Comparison of ENCODE assay signal across 22 cellular contexts in genomic region chr17:79707441-79707850, GRCh38. TPM values are rescaled to one million over a fixed set of nuclear protein-coding genes. Genes with fewer than 3 reads are reported as not detected.
"Had no signal": no experiment of that assay in that cellular context is flagged by ENCODE, and none has a peak within 500 bp of the region (broad histone marks: within the 10 kb centered on the region; RNA-seq: fewer than 3 reads in every experiment).

No MANE protein-coding gene starts in this region.

- H3K4me3 ChIP-seq: esophagus muscularis mucosa, gastroesophageal sphincter, heart right ventricle, mucosa of descending colon had no signal

- H3K36me3 Mint-ChIP-seq: activated naive CD4-positive, alpha-beta T cell treated with anti-CD3 and anti-CD28 coated beads, Interleukin-2, amount 50 U/mL, for 24 hours; immature natural killer cell; memory B cell; natural killer cell had no signal

- H3K36me3 ChIP-seq: esophagus muscularis mucosa, gastroesophageal sphincter, heart right ventricle had no signal

- H3K9me3 ChIP-seq: esophagus muscularis mucosa, gastroesophageal sphincter, heart right ventricle, mucosa of descending colon had no signal

- H3K27ac ChIP-seq: esophagus muscularis mucosa, gastroesophageal sphincter, heart right ventricle had no signal

- H3K27ac Mint-ChIP-seq: activated naive CD4-positive, alpha-beta T cell treated with anti-CD3 and anti-CD28 coated beads, Interleukin-2, amount 50 U/mL, for 24 hours; immature natural killer cell; memory B cell; natural killer cell; stimulated activated naive CD8-positive, alpha-beta T cell treated with anti-CD3 and anti-CD28 coated beads, Interleukin-15, Interleukin-2, amounts not matched to agents 100 ng/mL and 50 ng/mL, for 24 hours had no signal

- DNase-seq: activated CD4-positive, alpha-beta T cell treated with anti-CD3 and anti-CD28 coated beads, Interleukin-2, amount 50 U/mL, for 1 hour; activated CD4-positive, CD25-positive, alpha-beta regulatory T cell treated with anti-CD3 and anti-CD28 coated beads, Interleukin-2, amount 50 U/mL, for 72 hours; activated CD8-positive, alpha-beta memory T cell treated with anti-CD3 and anti-CD28 coated beads for 24 hours; activated gamma-delta T cell; cortex of kidney; effector CD4-positive, alpha-beta T cell; heart right ventricle; immature natural killer cell; left ventricle myocardium superior; mucosa of descending colon; natural killer cell; posterior cingulate gyrus; T-helper 1 cell; T1000; trophoblast cell had no signal

- H3K4me1 Mint-ChIP-seq: activated naive CD4-positive, alpha-beta T cell treated with anti-CD3 and anti-CD28 coated beads, Interleukin-2, amount 50 U/mL, for 24 hours; memory B cell had no signal

- H3K4me3 Mint-ChIP-seq: activated naive CD4-positive, alpha-beta T cell treated with anti-CD3 and anti-CD28 coated beads, Interleukin-2, amount 50 U/mL, for 24 hours; immature natural killer cell; memory B cell; natural killer cell; stimulated activated naive CD8-positive, alpha-beta T cell treated with anti-CD3 and anti-CD28 coated beads, Interleukin-15, Interleukin-2, amounts not matched to agents 100 ng/mL and 50 ng/mL, for 24 hours had no signal

- H3K27me3 Mint-ChIP-seq: activated naive CD4-positive, alpha-beta T cell treated with anti-CD3 and anti-CD28 coated beads, Interleukin-2, amount 50 U/mL, for 24 hours; stimulated activated naive CD8-positive, alpha-beta T cell treated with anti-CD3 and anti-CD28 coated beads, Interleukin-15, Interleukin-2, amounts not matched to agents 100 ng/mL and 50 ng/mL, for 24 hours had no signal

- H3K9me3 Mint-ChIP-seq: activated naive CD4-positive, alpha-beta T cell treated with anti-CD3 and anti-CD28 coated beads, Interleukin-2, amount 50 U/mL, for 24 hours; memory B cell; natural killer cell; stimulated activated naive CD8-positive, alpha-beta T cell treated with anti-CD3 and anti-CD28 coated beads, Interleukin-15, Interleukin-2, amounts not matched to agents 100 ng/mL and 50 ng/mL, for 24 hours had no signal

RNA-seq across cellular contexts. Expression of gene ENPP7, which starts 23.3 kb away (rescaled TPM):
- total RNA-seq: bronchial epithelial cell, esophagus muscularis mucosa, heart right ventricle, left ventricle myocardium superior, mucosa of descending colon, temporal lobe had no signal
- polyA plus RNA-seq: heart right ventricle had no signal
